In genomic region chr19:2461751-2462634, GRCh38 we compare ENCODE assay signal across 8 cellular contexts. TPM values are rescaled to one million over a fixed set of nuclear protein-coding genes. Genes with fewer than 3 reads are reported as not detected.
DNase-seq lines count a peak whose midpoint lies in the region; ATAC-seq and TF ChIP-seq lines count a peak whose summit lies in the region.

No MANE protein-coding gene starts in this region.

- H3K36me3 ChIP-seq in effector memory CD4-positive, alpha-beta T cell (ENCODE audit: control insufficient read depth, insufficient read depth, low read length), result no peaks in the 10 kb centered on the region

- H3K27ac Mint-ChIP-seq in IgD-negative memory B cell (no peak overlapping the region), mesothelial cell of epicardium (peak overlapping the region; percentile 39)
- H3K27ac Mint-ChIP-seq in activated CD4-positive, alpha-beta T cell treated with anti-CD3 and anti-CD28 coated beads, Interleukin-2, amount 10 ng/mL, durations not matched to agents 7 days and 5 days, result peak overlapping the region; percentile 96

- no peak for DNase-seq in GM12864 (ENCODE audit: low read depth)
- DNase-seq in activated CD4-positive, alpha-beta T cell treated with anti-CD3 and anti-CD28 coated beads, Interleukin-2, amount 10 ng/mL, durations not matched to agents 7 days and 5 days, result peak; percentile 83
- peak in 1 of 3 donors; percentile 21 for DNase-seq in effector memory CD4-positive, alpha-beta T cell
- peak in 1 of 2 experiments; percentile 55 for DNase-seq in mesothelial cell of epicardium (ENCODE audit: low spot score in 2 of 2, unreplicated experiment in 2 of 2)
- DNase-seq in stimulated activated naive CD8-positive, alpha-beta T cell treated with anti-CD3 and anti-CD28 coated beads, Interleukin-15, Interleukin-2, amounts not matched to agents 100 U/mL and 50 U/mL, for 24 hours, result peak; percentile 85

- no peaks in the 10 kb centered on the region for H3K9me3 ChIP-seq in effector memory CD4-positive, alpha-beta T cell (ENCODE audit: control insufficient read depth, low read length)

- H3K4me1 Mint-ChIP-seq in IgD-negative memory B cell (peaks cover 3 to 6% (median 6%) of the 10 kb centered on the region in 3 donors), mesothelial cell of epicardium (peaks cover 11% of the 10 kb centered on the region)
- H3K4me1 Mint-ChIP-seq in activated CD4-positive, alpha-beta T cell treated with anti-CD3 and anti-CD28 coated beads, Interleukin-2, amount 10 ng/mL, durations not matched to agents 7 days and 5 days, result peaks cover 27% of the 10 kb centered on the region

- peak; percentile 24 for TF ChIP-seq CTCF in GM12864 (IDR thresholded peaks at IDR 0.05; ENCODE audit: low read depth, low read length, missing control alignments)
- TF ChIP-seq CTCF in mesothelial cell of epicardium (IDR thresholded peaks at IDR 0.05; ENCODE audit: unreplicated experiment), result no peak

- H3K36me3 Mint-ChIP-seq in IgD-negative memory B cell (peaks cover 2% of the 10 kb centered on the region), mesothelial cell of epicardium (no peaks in the 10 kb centered on the region)
- peaks cover 13% of the 10 kb centered on the region for H3K36me3 Mint-ChIP-seq in activated CD4-positive, alpha-beta T cell treated with anti-CD3 and anti-CD28 coated beads, Interleukin-2, amount 10 ng/mL, durations not matched to agents 7 days and 5 days (ENCODE audit: low read depth)

- no peak overlapping the region for H3K27ac ChIP-seq in effector memory CD4-positive, alpha-beta T cell (ENCODE audit: insufficient read depth, low read length, poor library complexity, severe bottlenecking)

- no peaks in the 10 kb centered on the region for H3K27me3 ChIP-seq in effector memory CD4-positive, alpha-beta T cell (replicated peaks; ENCODE audit: control insufficient read depth, insufficient read depth, low read length, poor library complexity, severe bottlenecking)

- ATAC-seq in stimulated activated naive CD8-positive, alpha-beta T cell treated with anti-CD3 and anti-CD28 coated beads, Interleukin-15, Interleukin-2, amounts not matched to agents 100 U/mL and 50 U/mL, for 24 hours, result peak; percentile 78
- ATAC-seq in HG03025 (IDR thresholded peaks at IDR 0.05; ENCODE audit: low FRiP score, unreplicated experiment) (no peak), HG02884 (IDR thresholded peaks at IDR 0.05; ENCODE audit: unreplicated experiment) (no peak)

- peak overlapping the region; percentile 68 for H3K4me3 ChIP-seq in GM12864 (ENCODE audit: low read depth, low read length)
- peak overlapping the region; percentile 69 for H3K4me3 ChIP-seq in effector memory CD4-positive, alpha-beta T cell (ENCODE audit: insufficient read depth, low read depth, low read length, poor library complexity, severe bottlenecking)

- POLR2A ChIA-PET in activated CD4-positive, alpha-beta T cell treated with anti-CD3 and anti-CD28 coated beads, Interleukin-2, amount 10 ng/mL, durations not matched to agents 7 days and 5 days (lab: Charles Lee), result no interaction called here

- H3K4me1 ChIP-seq in effector memory CD4-positive, alpha-beta T cell (ENCODE audit: control insufficient read depth, insufficient read depth, low read length, poor library complexity, severe bottlenecking), result peaks cover 9% of the 10 kb centered on the region

- H3K27me3 Mint-ChIP-seq in IgD-negative memory B cell (no peaks in the 10 kb centered on the region), mesothelial cell of epicardium (ENCODE audit: low read depth) (no peaks in the 10 kb centered on the region)
- no peaks in the 10 kb centered on the region for H3K27me3 Mint-ChIP-seq in activated CD4-positive, alpha-beta T cell treated with anti-CD3 and anti-CD28 coated beads, Interleukin-2, amount 10 ng/mL, durations not matched to agents 7 days and 5 days

- H3K4me3 Mint-ChIP-seq in IgD-negative memory B cell, result peak overlapping the region; percentile 60 to 88 (median 77)
- H3K4me3 Mint-ChIP-seq in activated CD4-positive, alpha-beta T cell treated with anti-CD3 and anti-CD28 coated beads, Interleukin-2, amount 10 ng/mL, durations not matched to agents 7 days and 5 days, result peak overlapping the region; percentile 93
- H3K4me3 Mint-ChIP-seq in mesothelial cell of epicardium, result peak overlapping the region; percentile 74

- CTCF ChIA-PET in activated CD4-positive, alpha-beta T cell treated with anti-CD3 and anti-CD28 coated beads, Interleukin-2, amount 10 ng/mL, durations not matched to agents 7 days and 5 days (lab: Charles Lee), result interaction anchor here (0.6 to 1.2 kb wide), 7 partner anchors 8 to 301 kb away, joined by 3 to 5 read pairs (median 3); no protein-coding TSS in a partner anchor

- H3K9me3 Mint-ChIP-seq in IgD-negative memory B cell, result no peaks in the 10 kb centered on the region
- no peaks in the 10 kb centered on the region for H3K9me3 Mint-ChIP-seq in activated CD4-positive, alpha-beta T cell treated with anti-CD3 and anti-CD28 coated beads, Interleukin-2, amount 10 ng/mL, durations not matched to agents 7 days and 5 days
- H3K9me3 Mint-ChIP-seq in mesothelial cell of epicardium, result no peaks in the 10 kb centered on the region

RNA-seq across cellular contexts. Expression of gene LMNB2, which starts 5.2 kb away (rescaled TPM):
- polyA plus RNA-seq in IgD-negative memory B cell, result 4.6 TPM
- 100 to 1,000 TPM; 101 to 113 TPM for total RNA-seq in activated CD4-positive, alpha-beta T cell treated with anti-CD3 and anti-CD28 coated beads, Interleukin-2, amount 10 ng/mL, durations not matched to agents 7 days and 5 days
- 86.0 to 95.8 TPM (median 89.0 TPM) in 3 replicates for total RNA-seq in mesothelial cell of epicardium

RNA-seq across cellular contexts. Expression of gene GADD45B, which starts 13.9 kb away (rescaled TPM):
- 98.0 TPM for polyA plus RNA-seq in IgD-negative memory B cell
- total RNA-seq in activated CD4-positive, alpha-beta T cell treated with anti-CD3 and anti-CD28 coated beads, Interleukin-2, amount 10 ng/mL, durations not matched to agents 7 days and 5 days, result 10 to 100 TPM; 31.2 to 39.2 TPM
- total RNA-seq in mesothelial cell of epicardium, result 80.0 to 84.4 TPM (median 84.1 TPM) in 3 replicates

RNA-seq across cellular contexts. Expression of gene TIMM13, which starts 34.6 kb away (rescaled TPM):
- polyA plus RNA-seq in IgD-negative memory B cell, result 69.1 TPM
- total RNA-seq in activated CD4-positive, alpha-beta T cell treated with anti-CD3 and anti-CD28 coated beads, Interleukin-2, amount 10 ng/mL, durations not matched to agents 7 days and 5 days, result 10 to 100 TPM; 49.0 to 66.4 TPM
- 101 to 110 TPM (median 102 TPM) in 3 replicates for total RNA-seq in mesothelial cell of epicardium

Comparison
In these comparisons a context has a peak if more than half of its experiments do, and no peak if none do; other contexts are left out.
1. H3K27ac Mint-ChIP-seq: peak in activated CD4-positive, alpha-beta T cell treated with anti-CD3 and anti-CD28 coated beads, Interleukin-2, amount 10 ng/mL, durations not matched to agents 7 days and 5 days (single experiment) and mesothelial cell of epicardium (single experiment); none in IgD-negative memory B cell (0 of 3).
2. Peak in every context shown above with its lines, with median percentiles within 50 percentile points of each other: H3K4me3 Mint-ChIP-seq.